Comparison of ENCODE assay signal across 10 cellular contexts in the genomic region with DNA sequence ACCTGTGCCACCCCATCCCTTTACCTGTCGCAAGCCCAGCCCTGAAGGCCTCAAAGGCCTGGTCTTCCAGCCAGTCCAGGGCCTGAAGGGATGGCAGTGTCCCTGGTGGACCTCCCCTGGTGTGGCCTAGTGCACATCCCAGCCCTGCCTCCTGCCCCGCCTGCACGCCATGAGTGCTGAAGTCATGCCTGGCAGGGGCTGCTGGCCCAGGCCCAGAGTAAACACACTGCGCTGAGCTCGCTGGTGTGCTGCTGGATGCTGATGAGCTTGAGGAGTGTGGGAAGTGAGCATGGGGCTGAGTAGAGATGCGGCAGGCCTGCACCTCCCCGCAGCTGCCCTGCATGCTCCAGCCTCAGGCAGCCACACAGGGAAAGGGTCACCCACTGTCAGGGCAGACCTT. TPM values are rescaled to one million over a fixed set of nuclear protein-coding genes. Genes with fewer than 3 reads are reported as not detected.
DNase-seq lines count a peak whose midpoint lies in the region; ATAC-seq and TF ChIP-seq lines count a peak whose summit lies in the region.
"Had no signal": no experiment of that assay in that cellular context is flagged by ENCODE, and none has a peak within 500 bp of the region (broad histone marks: within the 10 kb centered on the region; RNA-seq: fewer than 3 reads in every experiment).

No MANE protein-coding gene starts in this region.

- TF ChIP-seq CTCF in Peyer's patch (IDR thresholded peaks at IDR 0.05) (no peak), foreskin keratinocyte (conservative IDR thresholded peaks at IDR 0.05) (no peak), psoas muscle (IDR thresholded peaks at IDR 0.05) (no peak)

- H3K36me3 Mint-ChIP-seq in activated T-helper 17 cell treated with anti-CD3 and anti-CD28 coated beads, Interleukin-2, amount 50 U/mL, for 72 hours (ENCODE audit: low read depth) = no peaks in the 10 kb centered on the region

- intact Hi-C loops in psoas muscle (cut with DNase I) = no loop called here

- TF ChIP-seq POLR2A in Peyer's patch (IDR thresholded peaks at IDR 0.05) = no peak

- H3K4me1 ChIP-seq in Peyer's patch = peaks cover 0 to 7% (median 1%) of the 10 kb centered on the region in 4 donors
- peaks cover under 1% of the 10 kb centered on the region for H3K4me1 ChIP-seq in foreskin keratinocyte
- H3K4me1 ChIP-seq in psoas muscle = no peaks in the 10 kb centered on the region

- H3K27ac ChIP-seq in Peyer's patch (peak overlapping the region in 2 of 4 donors; percentile 19 to 33), foreskin keratinocyte (no peak overlapping the region), psoas muscle (no peak overlapping the region)

- 35 to 44% (median 40%) methylated on average over 7 of the region's 7 CpGs for WGBS in psoas muscle, 3 donors

- DNase-seq in Daoy (ENCODE audit: low read depth) (peak; percentile 94), Peyer's patch (peak; percentile 20 to 74 (median 71)), foreskin keratinocyte (peak in 1 of 2 donors; percentile 36), psoas muscle (peak; percentile 84 to 91)

- no peak overlapping the region for H3K4me3 ChIP-seq in Peyer's patch
- H3K4me3 ChIP-seq in psoas muscle = no peak overlapping the region

- H3K27me3 ChIP-seq in Peyer's patch = no peaks in the 10 kb centered on the region
- H3K27me3 ChIP-seq in foreskin keratinocyte = no peaks in the 10 kb centered on the region
- no peaks in the 10 kb centered on the region for H3K27me3 ChIP-seq in psoas muscle (ENCODE audit: insufficient read depth in 3 of 3, low read length in 2 of 3)

- no peaks in the 10 kb centered on the region for H3K9me3 Mint-ChIP-seq in activated T-helper 17 cell treated with anti-CD3 and anti-CD28 coated beads, Interleukin-2, amount 50 U/mL, for 72 hours
- H3K9me3 Mint-ChIP-seq: central memory CD8-positive, alpha-beta T cell had no signal

- no peaks in the 10 kb centered on the region for H3K27me3 Mint-ChIP-seq in activated T-helper 17 cell treated with anti-CD3 and anti-CD28 coated beads, Interleukin-2, amount 50 U/mL, for 72 hours
- H3K27me3 Mint-ChIP-seq: central memory CD8-positive, alpha-beta T cell had no signal

- H3K4me3 Mint-ChIP-seq in activated T-helper 17 cell treated with anti-CD3 and anti-CD28 coated beads, Interleukin-2, amount 50 U/mL, for 72 hours = no peak overlapping the region
- H3K4me3 Mint-ChIP-seq: central memory CD8-positive, alpha-beta T cell had no signal

- H3K9me3 ChIP-seq in Peyer's patch = no peaks in the 10 kb centered on the region
- H3K9me3 ChIP-seq in psoas muscle = no peaks in the 10 kb centered on the region

- no peak overlapping the region for H3K27ac Mint-ChIP-seq in activated T-helper 17 cell treated with anti-CD3 and anti-CD28 coated beads, Interleukin-2, amount 50 U/mL, for 72 hours

- ATAC-seq in foreskin keratinocyte (peak; percentile 32), psoas muscle (peak; percentile 60 to 88 (median 74)), HG03354 (IDR thresholded peaks at IDR 0.05; ENCODE audit: poor library complexity, severe bottlenecking, unreplicated experiment) (no peak), GM19467 (IDR thresholded peaks at IDR 0.05; ENCODE audit: unreplicated experiment) (no peak), HG02678 (IDR thresholded peaks at IDR 0.05; ENCODE audit: unreplicated experiment) (no peak)
- ATAC-seq in activated T-helper 17 cell treated with anti-CD3 and anti-CD28 coated beads, Interleukin-2, amount 50 U/mL, for 72 hours (replicated peaks) = no peak

- H3K36me3 ChIP-seq in Peyer's patch (peaks cover 0 to 6% (median 0%) of the 10 kb centered on the region in 3 donors), psoas muscle (ENCODE audit: insufficient read depth in 1 of 2, low read depth in 1 of 2) (peaks cover 0 to 12% of the 10 kb centered on the region in 2 donors)

- H3K4me1 Mint-ChIP-seq in activated T-helper 17 cell treated with anti-CD3 and anti-CD28 coated beads, Interleukin-2, amount 50 U/mL, for 72 hours = no peaks in the 10 kb centered on the region
- H3K4me1 Mint-ChIP-seq: central memory CD8-positive, alpha-beta T cell had no signal

RNA-seq across cellular contexts. Expression of gene HTRA1, which starts 43.2 kb away (rescaled TPM):
- 43.1 and 50.4 TPM in 2 replicates for total RNA-seq in Daoy (2014; rRNA removed; shearing (Covaris generic))
- total RNA-seq in Peyer's patch (10 to 100 TPM; 12.3 to 26.1 (median 17.3) TPM), foreskin keratinocyte (375 and 388 TPM in 2 replicates), psoas muscle (10 to 100 TPM; 11.6 to 30.8 (median 13.2) TPM)
- polyA plus RNA-seq in foreskin keratinocyte (396 and 403 TPM in 2 replicates), psoas muscle (10 to 100 TPM; 11.4 to 18.7 (median 11.5) TPM)
- not detected for total RNA-seq in activated T-helper 17 cell treated with anti-CD3 and anti-CD28 coated beads, Interleukin-2, amount 50 U/mL, for 72 hours

RNA-seq across cellular contexts. Expression of gene ARMS2, which starts 50.1 kb away (rescaled TPM):
- not detected in 2 replicates for total RNA-seq in Daoy (2014; rRNA removed; shearing (Covaris generic))
- total RNA-seq in Peyer's patch = not detected
- not detected in 2 replicates for total RNA-seq in foreskin keratinocyte
- polyA plus RNA-seq in foreskin keratinocyte = not detected in 2 replicates
- total RNA-seq in psoas muscle = not detected
- under 1 TPM in 1 of 3 donors, not detected in 2; 0.47 TPM for polyA plus RNA-seq in psoas muscle
- total RNA-seq in activated T-helper 17 cell treated with anti-CD3 and anti-CD28 coated beads, Interleukin-2, amount 50 U/mL, for 72 hours = not detected
- total RNA-seq: subcutaneous adipose tissue had no signal

RNA-seq across cellular contexts. Expression of gene DMBT1, which starts 56.0 kb away (rescaled TPM):
- 0.23 and 0.30 TPM in 2 replicates for total RNA-seq in Daoy (2014; rRNA removed; shearing (Covaris generic))
- total RNA-seq in Peyer's patch (100 to 1,000 TPM; 124 to 653 (median 224) TPM), foreskin keratinocyte (0.04 and 0.07 TPM in 2 replicates), psoas muscle (under 1 TPM; 0.07 to 0.43 (median 0.28) TPM)
- polyA plus RNA-seq in foreskin keratinocyte (0.02 and 0.03 TPM in 2 replicates), psoas muscle (under 1 TPM; 0.03 to 0.25 (median 0.04) TPM)
- not detected for total RNA-seq in activated T-helper 17 cell treated with anti-CD3 and anti-CD28 coated beads, Interleukin-2, amount 50 U/mL, for 72 hours

Comparison
In these comparisons a context has a peak if more than half of its experiments do, and no peak if none do; other contexts are left out.
1. ATAC-seq: peak in foreskin keratinocyte (single experiment) and psoas muscle (4 of 4); none in HG03354 (single experiment), activated T-helper 17 cell treated with anti-CD3 and anti-CD28 coated beads, Interleukin-2, amount 50 U/mL, for 72 hours (single experiment), GM19467 (single experiment) and HG02678 (single experiment).
2. RNA of gene HTRA1, which starts 43.2 kb away (total RNA-seq): 375 to 388 TPM in foreskin keratinocyte, 43.1 to 50.4 TPM in Daoy, 12.3 to 26.1 TPM in Peyer's patch and 11.6 to 30.8 TPM in psoas muscle; not detected in activated T-helper 17 cell treated with anti-CD3 and anti-CD28 coated beads, Interleukin-2, amount 50 U/mL, for 72 hours; every median in the first group is over 10 times any median in the second.
3. RNA of gene DMBT1, which starts 56.0 kb away (total RNA-seq): 124 to 653 TPM in Peyer's patch; 0.07 to 0.43 TPM in psoas muscle, 0.23 to 0.30 TPM in Daoy, 0.04 to 0.07 TPM in foreskin keratinocyte and not detected in activated T-helper 17 cell treated with anti-CD3 and anti-CD28 coated beads, Interleukin-2, amount 50 U/mL, for 72 hours; every median in the first group is over 10 times any median in the second.